13 cellular contexts compared by ENCODE assay signal in genomic region chr2:10792660-10793400, GRCh38. TPM values are rescaled to one million over a fixed set of nuclear protein-coding genes. Genes with fewer than 3 reads are reported as not detected.
DNase-seq lines count a peak whose midpoint lies in the region; ATAC-seq and TF ChIP-seq lines count a peak whose summit lies in the region.
"Had no signal": no experiment of that assay in that cellular context is flagged by ENCODE, and none has a peak within 500 bp of the region (broad histone marks: within the 10 kb centered on the region; RNA-seq: fewer than 3 reads in every experiment).

No MANE protein-coding gene starts in this region.

- H3K4me1 ChIP-seq in Loucy (ENCODE audit: insufficient read depth, low read length, poor library complexity, severe bottlenecking) (no peaks in the 10 kb centered on the region), osteoblast (ENCODE audit: insufficient read depth, low read length) (no peaks in the 10 kb centered on the region)

- peaks cover 51% of the 10 kb centered on the region for H3K36me3 Mint-ChIP-seq in central memory CD8-positive, alpha-beta T cell (ENCODE audit: insufficient read depth)

- H3K9me3 Mint-ChIP-seq in central memory CD8-positive, alpha-beta T cell = no peaks in the 10 kb centered on the region

- no peaks in the 10 kb centered on the region for H3F3A ChIP-seq in Loucy (ENCODE audit: low read depth)

- TF ChIP-seq CTCF in Loucy (conservative IDR thresholded peaks at IDR 0.05; ENCODE audit: low read length) (peak; percentile 23; the same call in 1 of the 2 replicates), osteoblast (IDR thresholded peaks at IDR 0.05; ENCODE audit: extremely low read depth, low read depth, low read length) (no peak)

- H3K27ac ChIP-seq in osteoblast (ENCODE audit: low read depth, low read length) = no peak overlapping the region

- H3K9me3 ChIP-seq in Loucy (ENCODE audit: insufficient read depth, low read depth, low read length) (no peaks in the 10 kb centered on the region), osteoblast (ENCODE audit: low read depth, low read length) (no peaks in the 10 kb centered on the region)

- H3K79me2 ChIP-seq in Loucy (ENCODE audit: insufficient read depth, low read length) = peaks cover 23% of the 10 kb centered on the region; the same call in 1 of the 2 replicates
- peaks cover 25% of the 10 kb centered on the region for H3K79me2 ChIP-seq in osteoblast (ENCODE audit: insufficient read depth, low read length)

- no peaks in the 10 kb centered on the region for H3K27me3 Mint-ChIP-seq in central memory CD8-positive, alpha-beta T cell

- H3K9ac ChIP-seq in Loucy (ENCODE audit: low read depth, low read length, poor library complexity, severe bottlenecking) = no peak overlapping the region

- H2AFZ ChIP-seq in Loucy (ENCODE audit: low read length) (no peak overlapping the region), osteoblast (ENCODE audit: low read length) (no peak overlapping the region)

- H4K20me1 ChIP-seq in Loucy (ENCODE audit: insufficient read depth, low read length, poor library complexity, severe bottlenecking) (peaks cover 38% of the 10 kb centered on the region), osteoblast (ENCODE audit: insufficient read depth, low read length) (peaks cover 11% of the 10 kb centered on the region)

- H3K36me3 ChIP-seq in Loucy (ENCODE audit: insufficient read depth, low read length) = peaks cover 93% of the 10 kb centered on the region
- H3K36me3 ChIP-seq in osteoblast (ENCODE audit: insufficient read depth, low read length) = peaks cover 80% of the 10 kb centered on the region

- peaks cover 36% of the 10 kb centered on the region for H3K4me1 Mint-ChIP-seq in central memory CD8-positive, alpha-beta T cell

- no peak overlapping the region for H3K4me3 Mint-ChIP-seq in central memory CD8-positive, alpha-beta T cell

- DNase-seq in activated CD8-positive, alpha-beta memory T cell treated with anti-CD3 and anti-CD28 coated beads, Interleukin-2, amount 50 U/mL, for 48 hours = peak; percentile 50
- DNase-seq in activated CD8-positive, alpha-beta memory T cell treated with anti-CD3 and anti-CD28 coated beads for 24 hours = no peak
- DNase-seq in central memory CD8-positive, alpha-beta T cell (ENCODE audit: low spot score in 2 of 2) = no peak
- DNase-seq in osteoblast (ENCODE audit: insufficient read length, low spot score, missing footprints) (peak; percentile 25), GM03348 (ENCODE audit: low spot score) (no peak)
- no peak for DNase-seq in stimulated activated CD8-positive, alpha-beta memory T cell treated with anti-CD3 and anti-CD28 coated beads, Interleukin-4, amount 100 ng/mL, for 48 hours
- DNase-seq: activated gamma-delta T cell; central memory CD4-positive, alpha-beta T cell; NCI-H1694; NCI-H69; SHP77 treated with DMSO at 0.1 percent for 48 hours had no signal

- peak overlapping the region; percentile 92 for H3K27ac Mint-ChIP-seq in central memory CD8-positive, alpha-beta T cell (ENCODE audit: low read depth)

- ATAC-seq in central memory CD8-positive, alpha-beta T cell (replicated peaks; ENCODE audit: extremely low read depth, poor library complexity, severe bottlenecking) = no peak
- no peak for ATAC-seq in HG02763 (IDR thresholded peaks at IDR 0.05; ENCODE audit: unreplicated experiment)

- H3K27me3 ChIP-seq in Loucy (ENCODE audit: insufficient read depth, low read length, poor library complexity, severe bottlenecking) = no peaks in the 10 kb centered on the region
- H3K27me3 ChIP-seq in osteoblast (ENCODE audit: insufficient read depth, low read length) = no peaks in the 10 kb centered on the region

- H3K4me3 ChIP-seq in Loucy (ENCODE audit: low read length, poor library complexity, severe bottlenecking) (no peak overlapping the region), osteoblast (ENCODE audit: insufficient read depth, low read length) (no peak overlapping the region)

- H3K4me2 ChIP-seq in Loucy (ENCODE audit: low read depth, low read length, poor library complexity, severe bottlenecking) (no peak overlapping the region), osteoblast (ENCODE audit: insufficient read depth, low read length) (no peak overlapping the region)

- H3K9me2 ChIP-seq in Loucy (replicated peaks; ENCODE audit: low read depth, low read length) = no peaks in the 10 kb centered on the region

RNA-seq across cellular contexts. Expression of gene PDIA6, which starts 19.8 kb away (rescaled TPM):
- 245 and 291 TPM in 2 replicates for total RNA-seq in osteoblast

Comparison
In these comparisons a context has a peak if more than half of its experiments do, and no peak if none do; other contexts are left out.
1. DNase-seq: peak in activated CD8-positive, alpha-beta memory T cell treated with anti-CD3 and anti-CD28 coated beads, Interleukin-2, amount 50 U/mL, for 48 hours (single experiment) and osteoblast (single experiment); none in activated CD8-positive, alpha-beta memory T cell treated with anti-CD3 and anti-CD28 coated beads for 24 hours (single experiment), central memory CD8-positive, alpha-beta T cell (0 of 2), GM03348 (single experiment) and stimulated activated CD8-positive, alpha-beta memory T cell treated with anti-CD3 and anti-CD28 coated beads, Interleukin-4, amount 100 ng/mL, for 48 hours (single experiment).